In the genomic region with DNA sequence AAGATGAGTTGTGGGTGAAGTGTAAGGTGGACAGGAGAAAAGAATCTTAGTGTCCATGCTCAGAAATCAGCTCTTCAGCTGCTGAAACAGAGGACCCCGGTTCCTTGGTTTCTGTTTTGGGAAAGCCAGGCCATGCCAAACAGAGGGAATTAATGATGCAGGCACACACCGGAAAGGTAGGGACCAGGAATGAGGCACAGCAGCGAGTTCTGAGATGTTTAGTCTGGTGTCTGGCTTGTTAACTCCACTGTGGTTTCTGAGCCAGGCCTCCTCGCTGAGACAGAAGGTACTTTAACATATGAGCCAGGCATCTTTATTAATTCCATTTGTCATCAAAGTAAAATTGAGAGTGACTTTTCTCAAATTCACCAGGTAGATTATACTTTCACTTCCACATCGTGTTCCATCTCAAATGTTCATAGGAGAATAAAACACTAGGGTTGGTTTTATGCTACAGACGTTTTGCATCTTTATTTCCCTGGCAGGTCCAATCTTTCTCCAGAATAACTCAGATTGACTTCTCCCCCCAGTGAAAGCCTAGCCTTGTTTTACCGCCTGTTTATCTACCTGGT, we compare ENCODE assay signal across 8 cellular contexts. TPM values are rescaled to one million over a fixed set of nuclear protein-coding genes. Genes with fewer than 3 reads are reported as not detected.
DNase-seq lines count a peak whose midpoint lies in the region; ATAC-seq and TF ChIP-seq lines count a peak whose summit lies in the region.

No MANE protein-coding gene starts in this region.

- H3K9me3 ChIP-seq in adipocyte (ENCODE audit: control insufficient read depth, low read length) (no peaks in the 10 kb centered on the region), mononuclear cell (ENCODE audit: low read depth, low read length) (no peaks in the 10 kb centered on the region), thoracic aorta (no peaks in the 10 kb centered on the region)

- H3K9ac ChIP-seq in adipocyte (ENCODE audit: low read length), result peak overlapping the region; percentile 91

- H3K4me3 ChIP-seq in adipocyte (ENCODE audit: low read length) (peak overlapping the region; percentile 93), mononuclear cell (ENCODE audit: low read length) (peak overlapping the region; percentile 72), thoracic aorta (peak overlapping the region; percentile 85)

- H3K36me3 ChIP-seq in adipocyte (ENCODE audit: control insufficient read depth, insufficient read depth, low read length, severe bottlenecking), result peaks cover 10% of the 10 kb centered on the region
- no peaks in the 10 kb centered on the region for H3K36me3 ChIP-seq in thoracic aorta

- DNase-seq in AG08395 (ENCODE audit: low spot score) (peak; percentile 17), M059J (ENCODE audit: low read depth) (peak; percentile 74), adipocyte (ENCODE audit: low read depth) (no peak), thoracic aorta (ENCODE audit: low spot score) (no peak), NCI-H446 (lab: John Stamatoyannopoulos, UW) (no peak), RPMI8226 (no peak)

- H3K27me3 ChIP-seq in adipocyte (replicated peaks; ENCODE audit: control insufficient read depth, insufficient read depth, low read length) (no peaks in the 10 kb centered on the region), mononuclear cell (ENCODE audit: insufficient read depth, low read length) (no peaks in the 10 kb centered on the region), thoracic aorta (replicated peaks; ENCODE audit: insufficient read depth) (no peaks in the 10 kb centered on the region)

- H3K4me1 ChIP-seq in adipocyte (ENCODE audit: control insufficient read depth, insufficient read depth, low read length) (peaks cover 19% of the 10 kb centered on the region), mononuclear cell (ENCODE audit: insufficient read depth, low read length) (peaks cover 36% of the 10 kb centered on the region), thoracic aorta (ENCODE audit: control insufficient read depth in 1 of 2, low read depth in 2 of 2) (peaks cover 0 to 14% of the 10 kb centered on the region in 2 donors)

- no peak for TF ChIP-seq POLR2A in GM18505 (IDR thresholded peaks at IDR 0.05; ENCODE audit: borderline replicate concordance, extremely low read depth, insufficient read depth, insufficient read length)

- TF ChIP-seq CTCF in thoracic aorta (IDR thresholded peaks at IDR 0.05), result no peak

- ATAC-seq in thoracic aorta (ENCODE audit: insufficient number of reproducible peaks, low FRiP score, low read depth), result no peak
- no peak for ATAC-seq in GM18505 (IDR thresholded peaks at IDR 0.05; ENCODE audit: unreplicated experiment)

- H3K27ac ChIP-seq in thoracic aorta, result peak overlapping the region in 1 of 2 donors; percentile 63

RNA-seq across cellular contexts. Expression of a gene that starts 23.5 kb away (rescaled TPM):
- 66.7 and 96.9 TPM in 2 replicates for total RNA-seq in M059J (2014; rRNA removed; shearing (Covaris generic))
- total RNA-seq in mononuclear cell (19.6 TPM), thoracic aorta (10 to 100 TPM in 1 of 2 donors, 1 to 10 TPM in 1; 8.8 to 10.7 TPM)

Comparison
In these comparisons a context has a peak if more than half of its experiments do, and no peak if none do; other contexts are left out.
1. DNase-seq: peak in AG08395 (single experiment) and M059J (single experiment); none in adipocyte (single experiment), thoracic aorta (single experiment), NCI-H446 (0 of 2) and RPMI8226 (single experiment).
2. Peak in every context shown above with its lines, with median percentiles within 50 percentile points of each other: H3K4me3 ChIP-seq.